Comparison of ENCODE assay signal across 22 cellular contexts in the genomic region with DNA sequence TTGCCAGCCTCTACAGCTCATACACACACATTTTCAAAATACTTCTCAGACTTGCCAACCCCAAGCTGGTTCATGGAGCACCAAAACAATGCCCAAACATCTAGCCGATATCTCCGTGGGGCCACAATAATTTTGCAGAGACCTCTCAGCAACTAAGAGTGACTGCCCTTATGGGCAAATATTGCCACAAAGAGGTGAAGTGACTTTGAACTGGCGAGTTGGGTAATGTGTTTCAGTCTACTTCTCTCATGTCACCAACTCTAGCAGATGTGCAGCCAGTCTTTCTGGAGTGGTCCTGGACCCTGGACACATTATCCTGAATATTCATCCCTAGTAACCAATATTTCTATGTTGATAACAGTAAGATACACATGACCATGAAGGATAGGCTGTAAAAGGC.
A peak's percentile ranks its signal among the peaks of the same experiment; 100 is the strongest.
DNase-seq lines count a peak whose midpoint lies in the region; ATAC-seq, FAIRE-seq and TF ChIP-seq lines count a peak whose summit lies in the region.
"Had no signal": no experiment of that assay in that cellular context is flagged by ENCODE, and none has a peak within 500 bp of the region (broad histone marks: within the 10 kb centered on the region; RNA-seq: fewer than 3 reads in every experiment).

No MANE protein-coding gene starts in this region.

- no peaks in the 10 kb centered on the region for H3K36me3 Mint-ChIP-seq in T-cell
- H3K36me3 Mint-ChIP-seq: CD8-positive, alpha-beta T cell had no signal

- no peak for ATAC-seq in HepG2
- peak; percentile 89 for ATAC-seq in left lobe of liver
- no peak for ATAC-seq in T-cell (replicated peaks in 1 of 4)
- no peak for ATAC-seq in HG03039 (IDR thresholded peaks at IDR 0.05; ENCODE audit: unreplicated experiment)
- no peak for ATAC-seq in HG02678 (IDR thresholded peaks at IDR 0.05; ENCODE audit: unreplicated experiment)
- ATAC-seq: A549; CD8-positive, alpha-beta T cell had no signal

- no TSS peak for BruUV-seq in HepG2 (replicated peaks; lab: Mats Ljungman, UMichigan)

- POLR2A ChIA-PET in HepG2 (lab: Yijun Ruan, JAX) (no interaction called here), T-cell (lab: Charles Lee) (no interaction called here)

- H3K27ac ChIP-seq in liver (ENCODE audit: low read depth in 1 of 2, low read length in 2 of 2), result no peak overlapping the region
- no peak overlapping the region for H3K27ac ChIP-seq in HepG2 (ENCODE audit: extremely low read length, insufficient read depth, low read length)
- H3K27ac ChIP-seq in osteoblast (ENCODE audit: low read depth, low read length), result no peak overlapping the region
- H3K27ac ChIP-seq: 22Rv1; A549; BLaER1 treated with 17β-estradiol and CSF1 and Interleukin-3, amounts not matched to agents 10 nM and 100 nM; C4-2B had no signal

- H3K9ac ChIP-seq in liver (ENCODE audit: low read depth in 1 of 2, low read length in 2 of 2) (no peak overlapping the region), HepG2 (ENCODE audit: insufficient read depth, low read depth, low read length) (no peak overlapping the region)
- H3K9ac ChIP-seq: BLaER1 treated with 17β-estradiol and CSF1 and Interleukin-3, amounts not matched to agents 10 nM and 100 nM had no signal

- no peak overlapping the region for H3K27ac Mint-ChIP-seq in T-cell
- H3K27ac Mint-ChIP-seq: B cell; CD4-positive, alpha-beta T cell; CD8-positive, alpha-beta T cell had no signal

- H3K27me3 ChIP-seq in liver (ENCODE audit: control insufficient read depth in 4 of 4, insufficient read depth in 4 of 4, low read length in 3 of 4) (no peaks in the 10 kb centered on the region), HepG2 (ENCODE audit: control insufficient read depth in 1 of 2, insufficient read depth in 2 of 2, low read length in 2 of 2) (peaks cover 0 to 2% of the 10 kb centered on the region in 2 experiments; a peak in 1 of 5 replicates), osteoblast (ENCODE audit: insufficient read depth, low read length) (no peaks in the 10 kb centered on the region)
- H3K27me3 ChIP-seq: BLaER1 treated with 17β-estradiol and CSF1 and Interleukin-3, amounts not matched to agents 10 nM and 100 nM had no signal

- no peaks in the 10 kb centered on the region for H3K79me2 ChIP-seq in HepG2 (ENCODE audit: insufficient read depth, low read length)
- no peaks in the 10 kb centered on the region for H3K79me2 ChIP-seq in osteoblast (ENCODE audit: insufficient read depth, low read length)

- no peak for FAIRE-seq in HepG2 (lab: Jason Lieb, UNC)
- FAIRE-seq: A549, D721Med, G401.6, GM12891 had no signal

- DNase-seq in HepG2 (ENCODE audit: low spot score) (no peak), left lobe of liver (ENCODE audit: low spot score) (no peak), osteoblast (ENCODE audit: insufficient read length, low spot score, missing footprints) (peak; percentile 39), T-cell (no peak)
- DNase-seq: AML-193; Caco-2; Calu3; CD4-positive, alpha-beta T cell; CD8-positive, alpha-beta T cell; DMS79 treated with DMSO at 0.1 percent for 48 hours; GF-D8 had no signal

- H2AFZ ChIP-seq in HepG2 (ENCODE audit: low read length) (no peak overlapping the region), osteoblast (ENCODE audit: low read length) (no peak overlapping the region)

- no peak overlapping the region for H3K4me3 Mint-ChIP-seq in T-cell
- H3K4me3 Mint-ChIP-seq: B cell; CD4-positive, alpha-beta T cell; CD8-positive, alpha-beta T cell had no signal

- H3K36me3 ChIP-seq in liver (ENCODE audit: control insufficient read depth in 4 of 4, insufficient read depth in 3 of 4, low read depth in 1 of 4, low read length in 3 of 4) (no peaks in the 10 kb centered on the region), HepG2 (replicated peaks in 1 of 2; ENCODE audit: control insufficient read depth in 1 of 2, insufficient read depth in 2 of 2, low read length in 2 of 2) (no peaks in the 10 kb centered on the region), osteoblast (ENCODE audit: insufficient read depth, low read length) (no peaks in the 10 kb centered on the region)
- H3K36me3 ChIP-seq: BLaER1 treated with 17β-estradiol and CSF1 and Interleukin-3, amounts not matched to agents 10 nM and 100 nM had no signal

- no peaks in the 10 kb centered on the region for H3K9me3 ChIP-seq in liver (ENCODE audit: control insufficient read depth in 4 of 4, low read length in 3 of 4)
- no peaks in the 10 kb centered on the region for H3K9me3 ChIP-seq in HepG2 (ENCODE audit: low read length)
- H3K9me3 ChIP-seq in osteoblast (ENCODE audit: low read depth, low read length), result no peaks in the 10 kb centered on the region
- H3K9me3 ChIP-seq: A549; BLaER1 treated with 17β-estradiol and CSF1 and Interleukin-3, amounts not matched to agents 10 nM and 100 nM; Caco-2 had no signal

- no peak for TF ChIP-seq EP300 in HepG2 (IDR thresholded peaks at IDR 0.05; ENCODE audit: low read depth in 2 of 2, low read length in 2 of 2)
- TF ChIP-seq EP300 in HepG2 (CRISPR knock-in tag; IDR thresholded peaks at IDR 0.05; ENCODE audit: borderline replicate concordance), result no peak

- WGBS in liver, result 40% methylated on average over 3 of the region's 3 CpGs
- 7% methylated on average over 3 of the region's 3 CpGs for WGBS in HepG2 (ENCODE audit: low lambda C conversion rate)

- H3K4me1 Mint-ChIP-seq in T-cell, result no peaks in the 10 kb centered on the region
- H3K4me1 Mint-ChIP-seq: B cell had no signal

- intact Hi-C loops in HepG2 (cut with micrococcal nuclease; ENCODE audit: unreplicated experiment), result no loop called here

- no peaks in the 10 kb centered on the region for H4K20me1 ChIP-seq in HepG2 (ENCODE audit: insufficient read depth, low read length)
- no peaks in the 10 kb centered on the region for H4K20me1 ChIP-seq in osteoblast (ENCODE audit: insufficient read depth, low read length)
- H4K20me1 ChIP-seq: BLaER1 treated with 17β-estradiol and CSF1 and Interleukin-3, amounts not matched to agents 10 nM and 100 nM had no signal

- H3K27me3 Mint-ChIP-seq in T-cell, result peaks cover 2 to 9% of the 10 kb centered on the region in 2 donors
- H3K27me3 Mint-ChIP-seq: B cell had no signal

- CTCF ChIA-PET in HepG2 (lab: Yijun Ruan, JAX; ENCODE audit: low intra/inter-chr PET ratio, low total read pairs) (no interaction called here), T-cell (lab: Charles Lee) (no interaction called here)

- H3K4me3 ChIP-seq in liver (ENCODE audit: low read depth in 1 of 3, low read length in 3 of 3), result no peak overlapping the region
- no peak overlapping the region for H3K4me3 ChIP-seq in HepG2 (replicated peaks in 1 of 3; ENCODE audit: insufficient read depth in 1 of 3, low read depth in 2 of 3, low read length in 3 of 3)
- no peak overlapping the region for H3K4me3 ChIP-seq in osteoblast (ENCODE audit: insufficient read depth, low read length)
- H3K4me3 ChIP-seq: A549; BLaER1 treated with 17β-estradiol and CSF1 and Interleukin-3, amounts not matched to agents 10 nM and 100 nM had no signal

- TF ChIP-seq RAD21 in liver (IDR thresholded peaks at IDR 0.05) (peak; percentile 11 to 40), HepG2 (CRISPR knock-in tag; IDR thresholded peaks at IDR 0.05) (no peak)

- in situ Hi-C loops in HepG2 (cut with HindIII; ENCODE audit: extremely low pct_ligation_motif_present, low pct_unique_long_range_greater_than_20kb), result no loop called here

- TF ChIP-seq POLR2A in HepG2 (IDR thresholded peaks at IDR 0.05; ENCODE audit: insufficient read depth in 1 of 2, low read depth in 2 of 2, low read length in 2 of 2), result no peak

- TF ChIP-seq CTCF in liver (IDR thresholded peaks at IDR 0.05; ENCODE audit: low read depth, low read length, missing input control) (no peak), HepG2 (CRISPR knock-in tag; IDR thresholded peaks at IDR 0.05) (no peak), osteoblast (IDR thresholded peaks at IDR 0.05; ENCODE audit: extremely low read depth, low read depth, low read length) (no peak)

- H3K4me2 ChIP-seq in HepG2 (ENCODE audit: low read depth, low read length), result no peak overlapping the region
- no peak overlapping the region for H3K4me2 ChIP-seq in osteoblast (ENCODE audit: insufficient read depth, low read length)
- H3K4me2 ChIP-seq: A549; BLaER1 treated with 17β-estradiol and CSF1 and Interleukin-3, amounts not matched to agents 10 nM and 100 nM had no signal

- H3K9me3 Mint-ChIP-seq in T-cell, result peaks cover 0 to 8% (median 0%) of the 10 kb centered on the region in 3 donors
- H3K9me3 Mint-ChIP-seq: CD4-positive, alpha-beta T cell; CD8-positive, alpha-beta T cell had no signal

- H3K4me1 ChIP-seq in liver (ENCODE audit: control insufficient read depth in 4 of 4, insufficient read depth in 4 of 4, low read length in 3 of 4) (peaks cover 0 to 19% (median 7%) of the 10 kb centered on the region in 4 donors), HepG2 (ENCODE audit: insufficient read depth, low read length) (no peaks in the 10 kb centered on the region), osteoblast (ENCODE audit: insufficient read depth, low read length) (no peaks in the 10 kb centered on the region)
- H3K4me1 ChIP-seq: A549; BLaER1 treated with 17β-estradiol and CSF1 and Interleukin-3, amounts not matched to agents 10 nM and 100 nM; Caco-2 had no signal

TF ChIP-seq in liver, 16 proteins besides CTCF, POLR2A, EP300 and RAD21:
- TF ChIP-seq HNF4A (conservative IDR thresholded peaks at IDR 0.05) (peak; percentile 72), HNF4G (IDR thresholded peaks at IDR 0.05) (peak; percentile 57), RXRA (IDR thresholded peaks at IDR 0.05) (peak; percentile 68 to 71), ATF3 (IDR thresholded peaks at IDR 0.05) (no peak)
